ENCODE assay signal across 8 cellular contexts in genomic region chr19:55601127-55601526, GRCh38. TPM values are rescaled to one million over a fixed set of nuclear protein-coding genes. Genes with fewer than 3 reads are reported as not detected.
DNase-seq lines count a peak whose midpoint lies in the region; ATAC-seq and TF ChIP-seq lines count a peak whose summit lies in the region.

No MANE protein-coding gene starts in this region.

- POLR2A ChIA-PET in RWPE1 (lab: Yijun Ruan, JAX; ENCODE audit: low non-redundant PET): no interaction called here

- no peaks in the 10 kb centered on the region for H3K27me3 ChIP-seq in esophagus squamous epithelium
- H3K27me3 ChIP-seq in psoas muscle (ENCODE audit: insufficient read depth in 3 of 3, low read length in 2 of 3): no peaks in the 10 kb centered on the region

- ATAC-seq in psoas muscle: no peak
- no peak for ATAC-seq in GM21723 (IDR thresholded peaks at IDR 0.05; ENCODE audit: unreplicated experiment)

- H3K4me3 ChIP-seq in GM12864 (ENCODE audit: low read depth, low read length): peak overlapping the region; percentile 90
- peak overlapping the region; percentile 81 to 85 (median 84) for H3K4me3 ChIP-seq in esophagus squamous epithelium
- H3K4me3 ChIP-seq in psoas muscle: peak overlapping the region; percentile 72
- H3K4me3 ChIP-seq in lower leg skin (ENCODE audit: low read depth, poor library complexity, severe bottlenecking): no peak overlapping the region

- DNase-seq in GM12864 (ENCODE audit: low read depth) (no peak), RWPE1 (ENCODE audit: low spot score) (no peak), esophagus squamous epithelium (lab: John Stamatoyannopoulos, UW) (no peak), psoas muscle (no peak), lower leg skin (ENCODE audit: low spot score in 2 of 2) (no peak), HCEC 1CT (no peak), SIG-M5 (lab: John Stamatoyannopoulos, UW) (no peak)

- TF ChIP-seq CTCF in GM12864 (IDR thresholded peaks at IDR 0.05; ENCODE audit: low read depth, low read length, missing control alignments) (no peak), RWPE1 (conservative IDR thresholded peaks at IDR 0.05; ENCODE audit: low read depth) (no peak), esophagus squamous epithelium (IDR thresholded peaks at IDR 0.05) (no peak), psoas muscle (IDR thresholded peaks at IDR 0.05) (no peak), lower leg skin (IDR thresholded peaks at IDR 0.05) (no peak)

- H3K4me1 ChIP-seq in esophagus squamous epithelium (peaks cover 26 to 66% (median 28%) of the 10 kb centered on the region in 3 donors), psoas muscle (peaks cover 17% of the 10 kb centered on the region)

- CTCF ChIA-PET in RWPE1 (lab: Yijun Ruan, JAX): interaction anchor here (0.6 kb wide), 1 partner anchor 44 kb away, joined by 3 read pairs; no protein-coding TSS in a partner anchor

- H3K27ac ChIP-seq in RWPE1 (peak overlapping the region; percentile 98), esophagus squamous epithelium (peak overlapping the region; percentile 96 to 99 (median 98)), psoas muscle (peak overlapping the region; percentile 98)

- 37 to 39% methylated on average over 6 of the region's 6 CpGs for WGBS in esophagus squamous epithelium, 2 donors
- WGBS in psoas muscle, 3 donors: 61 to 84% (median 64%) methylated on average over 6 of the region's 6 CpGs
- 38 to 55% methylated on average over 6 of the region's 6 CpGs for WGBS in lower leg skin, 2 donors

- TF ChIP-seq POLR2A in esophagus squamous epithelium (IDR thresholded peaks at IDR 0.05) (peak in 1 of 4 donors; percentile 36), lower leg skin (IDR thresholded peaks at IDR 0.05) (no peak)

- intact Hi-C loops in esophagus squamous epithelium (cut with DNase I) (no loop called here), psoas muscle (cut with DNase I) (no loop called here), lower leg skin (cut with DNase I; ENCODE audit: low total_unique reads) (no loop called here)

- peaks cover 0 to 30% (median 7%) of the 10 kb centered on the region in 3 donors for H3K36me3 ChIP-seq in esophagus squamous epithelium
- peaks cover 0 to 25% of the 10 kb centered on the region in 2 donors for H3K36me3 ChIP-seq in psoas muscle (ENCODE audit: insufficient read depth in 1 of 2, low read depth in 1 of 2)

- H3K9me3 ChIP-seq in esophagus squamous epithelium: no peaks in the 10 kb centered on the region
- H3K9me3 ChIP-seq in psoas muscle: no peaks in the 10 kb centered on the region

RNA-seq across cellular contexts. Expression of gene ZNF524, which starts 1.0 kb away (rescaled TPM):
- total RNA-seq in esophagus squamous epithelium (10 to 100 TPM; 17.7 to 25.9 (median 22.9) TPM), psoas muscle (10 to 100 TPM; 21.4 to 32.0 (median 24.5) TPM), lower leg skin (10 to 100 TPM; 58.4 to 88.3 (median 78.3) TPM)
- polyA plus RNA-seq in psoas muscle: 10 to 100 TPM; 38.6 to 52.5 (median 41.4) TPM

RNA-seq across cellular contexts. Expression of gene FIZ1, which starts 1.8 kb away (rescaled TPM):
- total RNA-seq in esophagus squamous epithelium: 10 to 100 TPM in 1 of 4 donors, 1 to 10 TPM in 3; 5.8 to 12.7 (median 7.9) TPM
- 10 to 100 TPM in 3 of 4 donors, 1 to 10 TPM in 1; 9.9 to 23.7 (median 13.2) TPM for total RNA-seq in psoas muscle
- polyA plus RNA-seq in psoas muscle: 10 to 100 TPM; 10.8 to 12.1 (median 11.5) TPM
- total RNA-seq in lower leg skin: 10 to 100 TPM in 1 of 4 donors, 1 to 10 TPM in 3; 5.9 to 14.3 (median 7.7) TPM

RNA-seq across cellular contexts. Expression of gene ZNF865, which starts 4.3 kb away (rescaled TPM):
- 1 to 10 TPM; 2.7 to 5.3 (median 3.3) TPM for total RNA-seq in esophagus squamous epithelium
- 10 to 100 TPM; 17.1 to 40.4 (median 25.0) TPM for total RNA-seq in psoas muscle
- 10 to 100 TPM; 11.1 to 20.3 (median 19.3) TPM for polyA plus RNA-seq in psoas muscle
- 10 to 100 TPM in 3 of 4 donors, 1 to 10 TPM in 1; 8.1 to 17.8 (median 12.3) TPM for total RNA-seq in lower leg skin

RNA-seq across cellular contexts. Expression of gene ZNF579, which starts 20.5 kb away (rescaled TPM):
- total RNA-seq in esophagus squamous epithelium (1 to 10 TPM in 3 of 4 donors, under 1 TPM in 1; 0.75 to 3.0 (median 2.2) TPM), psoas muscle (10 to 100 TPM; 21.8 to 81.6 (median 29.5) TPM), lower leg skin (1 to 10 TPM; 4.2 to 5.1 (median 4.6) TPM)
- polyA plus RNA-seq in psoas muscle: 10 to 100 TPM in 2 of 3 donors, 1 to 10 TPM in 1; 4.2 to 22.9 (median 14.2) TPM

RNA-seq across cellular contexts. Expression of gene ZNF784, which starts 23.2 kb away (rescaled TPM):
- total RNA-seq in esophagus squamous epithelium: 1 to 10 TPM; 2.9 to 6.9 (median 4.4) TPM
- total RNA-seq in psoas muscle: 10 to 100 TPM in 3 of 4 donors, 1 to 10 TPM in 1; 9.0 to 22.2 (median 11.4) TPM
- 10 to 100 TPM in 1 of 3 donors, 1 to 10 TPM in 2; 4.9 to 14.9 (median 7.3) TPM for polyA plus RNA-seq in psoas muscle
- total RNA-seq in lower leg skin: 10 to 100 TPM in 2 of 4 donors, 1 to 10 TPM in 2; 5.7 to 10.3 (median 8.3) TPM
